ENCODE assay signal across 15 cellular contexts in genomic region chr1:184405094-184405493, GRCh38. TPM values are rescaled to one million over a fixed set of nuclear protein-coding genes. Genes with fewer than 3 reads are reported as not detected.
DNase-seq lines count a peak whose midpoint lies in the region; ATAC-seq and TF ChIP-seq lines count a peak whose summit lies in the region.
"Had no signal": no experiment of that assay in that cellular context is flagged by ENCODE, and none has a peak within 500 bp of the region (broad histone marks: within the 10 kb centered on the region; RNA-seq: fewer than 3 reads in every experiment).

No MANE protein-coding gene starts in this region.

- no peaks in the 10 kb centered on the region for H3K36me3 Mint-ChIP-seq in MCF 10A (ENCODE audit: insufficient read depth, unreplicated experiment)
- H3K36me3 Mint-ChIP-seq in central memory CD8-positive, alpha-beta T cell (ENCODE audit: insufficient read depth) = no peaks in the 10 kb centered on the region
- H3K36me3 Mint-ChIP-seq in naive thymus-derived CD4-positive, alpha-beta T cell = no peaks in the 10 kb centered on the region
- H3K36me3 Mint-ChIP-seq: CD8-positive, alpha-beta memory T cell had no signal

- no peak overlapping the region for H2AFZ ChIP-seq in mammary epithelial cell (ENCODE audit: low read depth, low read length)

- no peak overlapping the region for H3K4me3 Mint-ChIP-seq in MCF 10A (ENCODE audit: unreplicated experiment)
- no peak overlapping the region for H3K4me3 Mint-ChIP-seq in central memory CD8-positive, alpha-beta T cell
- no peak overlapping the region for H3K4me3 Mint-ChIP-seq in naive thymus-derived CD4-positive, alpha-beta T cell
- H3K4me3 Mint-ChIP-seq: CD8-positive, alpha-beta memory T cell had no signal

- H3K4me1 ChIP-seq in mammary epithelial cell (ENCODE audit: insufficient read depth, low read length) (no peaks in the 10 kb centered on the region), lower lobe of right lung (peaks cover 46% of the 10 kb centered on the region), upper lobe of right lung (peaks cover 15% of the 10 kb centered on the region)
- H3K4me1 ChIP-seq in naive thymus-derived CD4-positive, alpha-beta T cell (ENCODE audit: control insufficient read depth in 2 of 2, insufficient read depth in 2 of 2, low read length in 2 of 2) = no peaks in the 10 kb centered on the region
- H3K4me1 ChIP-seq: Caco-2 had no signal

- no peak overlapping the region for H3K4me2 ChIP-seq in mammary epithelial cell (ENCODE audit: insufficient read depth, low read depth, low read length)

- CTCF ChIA-PET in MCF 10A (lab: Yijun Ruan, JAX) (no interaction called here), mammary epithelial cell (lab: Charles Lee; ENCODE audit: low non-redundant PET) (interaction anchor here (0.7 kb wide), 1 partner anchor 12 kb away, joined by 3 read pairs; no protein-coding TSS in a partner anchor)
- CTCF ChIA-PET in naive thymus-derived CD4-positive, alpha-beta T cell (lab: Charles Lee) = no interaction called here

- intact Hi-C loops in MCF 10A (cut with micrococcal nuclease) = no loop called here
- intact Hi-C loops in mammary epithelial cell (cut with micrococcal nuclease) = no loop called here
- intact Hi-C loops in lower lobe of right lung (cut with DNase I) = no loop called here
- intact Hi-C loops in upper lobe of right lung (cut with DNase I) = no loop called here
- intact Hi-C loops in naive thymus-derived CD4-positive, alpha-beta T cell (cut with micrococcal nuclease) = no loop called here

- H3K27me3 ChIP-seq in mammary epithelial cell (ENCODE audit: insufficient read depth, low read length) = no peaks in the 10 kb centered on the region
- H3K27me3 ChIP-seq in lower lobe of right lung (ENCODE audit: low read depth) = no peaks in the 10 kb centered on the region
- no peaks in the 10 kb centered on the region for H3K27me3 ChIP-seq in upper lobe of right lung
- no peaks in the 10 kb centered on the region for H3K27me3 ChIP-seq in naive thymus-derived CD4-positive, alpha-beta T cell (ENCODE audit: control insufficient read depth in 2 of 2, insufficient read depth in 2 of 2, low read length in 2 of 2)

- ATAC-seq in central memory CD8-positive, alpha-beta T cell (replicated peaks; ENCODE audit: extremely low read depth, poor library complexity, severe bottlenecking) = no peak
- ATAC-seq in lower lobe of right lung (no peak), upper lobe of right lung (no peak)
- ATAC-seq in naive thymus-derived CD4-positive, alpha-beta T cell = no peak

- H3K27ac ChIP-seq in mammary epithelial cell (ENCODE audit: insufficient read depth, low read depth, low read length) (no peak overlapping the region), lower lobe of right lung (peak overlapping the region; percentile 64), upper lobe of right lung (peak overlapping the region; percentile 61)
- no peak overlapping the region for H3K27ac ChIP-seq in naive thymus-derived CD4-positive, alpha-beta T cell (ENCODE audit: low read depth, low read length)
- H3K27ac ChIP-seq: HL-60 had no signal

- H3K27ac Mint-ChIP-seq in MCF 10A (ENCODE audit: low read depth, unreplicated experiment) = peak overlapping the region; percentile 14
- H3K27ac Mint-ChIP-seq in central memory CD8-positive, alpha-beta T cell (ENCODE audit: low read depth) = peak overlapping the region; percentile 68
- H3K27ac Mint-ChIP-seq in naive thymus-derived CD4-positive, alpha-beta T cell = no peak overlapping the region

- no peak overlapping the region for H3K4me3 ChIP-seq in mammary epithelial cell (replicated peaks in 1 of 3; ENCODE audit: insufficient read depth in 1 of 3, low read depth in 2 of 3, low read length in 3 of 3)
- no peak overlapping the region for H3K4me3 ChIP-seq in lower lobe of right lung
- H3K4me3 ChIP-seq in upper lobe of right lung = no peak overlapping the region
- H3K4me3 ChIP-seq in naive thymus-derived CD4-positive, alpha-beta T cell (ENCODE audit: low read length) = no peak overlapping the region

- no peaks in the 10 kb centered on the region for H3K9me3 ChIP-seq in mammary epithelial cell (replicated peaks; ENCODE audit: insufficient read depth, low read length)
- H3K9me3 ChIP-seq in lower lobe of right lung = no peaks in the 10 kb centered on the region
- no peaks in the 10 kb centered on the region for H3K9me3 ChIP-seq in upper lobe of right lung
- no peaks in the 10 kb centered on the region for H3K9me3 ChIP-seq in naive thymus-derived CD4-positive, alpha-beta T cell (ENCODE audit: control insufficient read depth in 2 of 3, low read length in 3 of 3)
- H3K9me3 ChIP-seq: Caco-2 had no signal

- H3K9me3 Mint-ChIP-seq in MCF 10A (ENCODE audit: unreplicated experiment) = no peaks in the 10 kb centered on the region
- no peaks in the 10 kb centered on the region for H3K9me3 Mint-ChIP-seq in central memory CD8-positive, alpha-beta T cell
- no peaks in the 10 kb centered on the region for H3K9me3 Mint-ChIP-seq in naive thymus-derived CD4-positive, alpha-beta T cell
- H3K9me3 Mint-ChIP-seq: CD8-positive, alpha-beta memory T cell had no signal

- DNase-seq in MCF 10A (ENCODE audit: unreplicated experiment) (no peak), mammary epithelial cell (no peak), lower lobe of right lung (no peak), upper lobe of right lung (no peak), GM20000 (ENCODE audit: low spot score) (no peak), GF-D8 (lab: John Stamatoyannopoulos, UW) (no peak)
- DNase-seq in central memory CD8-positive, alpha-beta T cell (ENCODE audit: low spot score in 2 of 2) = no peak
- no peak for DNase-seq in naive thymus-derived CD4-positive, alpha-beta T cell
- DNase-seq: 8988T; ACHN; Caco-2; CD8-positive, alpha-beta memory T cell; DND-41; HCEC 1CT had no signal

- H3K27me3 Mint-ChIP-seq in MCF 10A (ENCODE audit: insufficient read depth, unreplicated experiment) = no peaks in the 10 kb centered on the region
- no peaks in the 10 kb centered on the region for H3K27me3 Mint-ChIP-seq in central memory CD8-positive, alpha-beta T cell
- peaks cover 0 to 15% (median 7%) of the 10 kb centered on the region in 5 donors for H3K27me3 Mint-ChIP-seq in naive thymus-derived CD4-positive, alpha-beta T cell

- in situ Hi-C loops in mammary epithelial cell (cut with MboI; ENCODE audit: low sequenced_read_pairs in 2 of 2) = no loop called here

- H4K20me1 ChIP-seq in mammary epithelial cell (ENCODE audit: insufficient read depth, low read length) = no peaks in the 10 kb centered on the region

- dilution Hi-C loops in mammary epithelial cell (cut with HindIII; ENCODE audit: low sequenced_read_pairs) = no loop called here

- no peaks in the 10 kb centered on the region for H3K36me3 ChIP-seq in mammary epithelial cell (ENCODE audit: insufficient read depth, low read length)
- H3K36me3 ChIP-seq in lower lobe of right lung = no peaks in the 10 kb centered on the region
- no peaks in the 10 kb centered on the region for H3K36me3 ChIP-seq in upper lobe of right lung
- no peaks in the 10 kb centered on the region for H3K36me3 ChIP-seq in naive thymus-derived CD4-positive, alpha-beta T cell (ENCODE audit: control insufficient read depth in 2 of 3, insufficient read depth in 3 of 3, low read length in 3 of 3)

- POLR2A ChIA-PET in MCF 10A (lab: Yijun Ruan, JAX) = interaction anchor here (1.3 to 6.7 kb wide), 2 partner anchors 11 to 17 kb away, joined by 3 to 44 read pairs; partner anchors contain the start of gene C1orf21
- POLR2A ChIA-PET in naive thymus-derived CD4-positive, alpha-beta T cell (lab: Charles Lee) = no interaction called here

- 97% methylated on average over 3 of the region's 3 CpGs for WGBS in mammary epithelial cell (ENCODE audit: low coverage, missing lambda C conversion rate)

- no peak overlapping the region for H3K9ac ChIP-seq in mammary epithelial cell (ENCODE audit: insufficient read depth, low read length)

- no peak for TF ChIP-seq CTCF in MCF 10A (IDR thresholded peaks at IDR 0.05; ENCODE audit: unreplicated experiment)
- TF ChIP-seq CTCF in mammary epithelial cell (conservative IDR thresholded peaks at IDR 0.05 in 1 of 2, IDR thresholded peaks at IDR 0.05 in 1 of 2; ENCODE audit: extremely low read depth in 1 of 2, insufficient read depth in 1 of 2, low read depth in 1 of 2, low read length in 2 of 2) = no peak
- TF ChIP-seq CTCF in lower lobe of right lung (IDR thresholded peaks at IDR 0.05) = no peak
- TF ChIP-seq CTCF in upper lobe of right lung (IDR thresholded peaks at IDR 0.05) = no peak
- no peak for TF ChIP-seq CTCF in GM20000 (IDR thresholded peaks at IDR 0.05; ENCODE audit: extremely low read depth, missing control alignments)

- BruUV-seq in MCF 10A (replicated peaks; lab: Mats Ljungman, UMichigan) (no TSS peak), mammary epithelial cell (replicated peaks; lab: Mats Ljungman, UMichigan) (no TSS peak)

- H3K79me2 ChIP-seq in mammary epithelial cell (ENCODE audit: insufficient read depth, low read length) = peaks cover 77% of the 10 kb centered on the region

- peaks cover 51% of the 10 kb centered on the region for H3K4me1 Mint-ChIP-seq in MCF 10A (ENCODE audit: insufficient read depth, unreplicated experiment)
- peaks cover 65% of the 10 kb centered on the region for H3K4me1 Mint-ChIP-seq in central memory CD8-positive, alpha-beta T cell
- H3K4me1 Mint-ChIP-seq in naive thymus-derived CD4-positive, alpha-beta T cell = peaks cover 0 to 4% (median 0%) of the 10 kb centered on the region in 7 donors

RNA-seq across cellular contexts. Expression of gene C1orf21, which starts 18.3 kb away (rescaled TPM):
- 23.2 and 25.3 TPM in 2 replicates for total RNA-seq in MCF 10A (2022)
- 10 to 100 TPM; 34.8 to 37.2 TPM for total RNA-seq in mammary epithelial cell
- polyA plus RNA-seq in mammary epithelial cell = 17.6 TPM
- polyA minus RNA-seq in mammary epithelial cell = 2.6 TPM
- total RNA-seq in lower lobe of right lung = 70.8 TPM
- 78.8 TPM for total RNA-seq in upper lobe of right lung
- 1 to 10 TPM in 3 of 5 experiments, under 1 TPM in 2; 0.46 to 8.5 (median 1.7) TPM for total RNA-seq in naive thymus-derived CD4-positive, alpha-beta T cell
- not detected for polyA plus RNA-seq in naive thymus-derived CD4-positive, alpha-beta T cell

Comparison
In these comparisons a context has a peak if more than half of its experiments do, and no peak if none do; other contexts are left out.
1. H3K27ac Mint-ChIP-seq: peak in MCF 10A (single experiment) and central memory CD8-positive, alpha-beta T cell (single experiment); none in naive thymus-derived CD4-positive, alpha-beta T cell (0 of 9).
2. H3K27ac ChIP-seq: peak in lower lobe of right lung (single experiment) and upper lobe of right lung (single experiment); none in mammary epithelial cell (single experiment) and naive thymus-derived CD4-positive, alpha-beta T cell (single experiment).